ENCODE assay signal across 28 cellular contexts in genomic region chr14:62745496-62745895, GRCh38.
"Had no signal": no experiment of that assay in that cellular context is flagged by ENCODE, and none has a peak within 500 bp of the region (broad histone marks: within the 10 kb centered on the region; RNA-seq: fewer than 3 reads in every experiment).

No MANE protein-coding gene starts in this region.

- DNase-seq: activated CD4-positive, alpha-beta memory T cell treated with anti-CD3 and anti-CD28 coated beads for 36 hours; activated CD4-positive, alpha-beta T cell treated with anti-CD3 and anti-CD28 coated beads, Interleukin-2, amount 10 ng/mL, durations not matched to agents 24 days and 14 days; activated CD4-positive, CD25-positive, alpha-beta regulatory T cell treated with anti-CD3 and anti-CD28 coated beads, Interleukin-2, amount 50 U/mL, for 72 hours; activated CD8-positive, alpha-beta memory T cell treated with anti-CD3 and anti-CD28 coated beads, Interleukin-2, amount 50 U/mL, for 4 hours; activated effector memory CD4-positive, alpha-beta T cell treated with anti-CD3 and anti-CD28 coated beads, Interleukin-2, amount 50 U/mL, for 16 hours; activated naive CD4-positive, alpha-beta T cell treated with anti-CD3 and anti-CD28 coated beads for 36 hours; activated naive CD8-positive, alpha-beta T cell treated with anti-CD3 and anti-CD28 coated beads for 36 hours; activated T-cell treated with anti-CD3 and anti-CD28 coated beads, Interleukin-2, amount 50 U/mL, for 1 hour; adrenal gland; aorta; body of pancreas; foreskin fibroblast; left cardiac atrium; left ventricle myocardium superior; naive B cell; nephron progenitor cell; pancreas; psoas muscle; sigmoid colon; small intestine; stimulated activated CD4-positive, alpha-beta T cell treated with anti-CD3 and anti-CD28 coated beads, Interleukin-4, amount 100 ng/mL, for 24 hours; T-helper 9 cell had no signal

- ATAC-seq: body of pancreas; esophagus mucosa; left cardiac atrium; left ventricle myocardium superior; pancreas; psoas muscle; stimulated activated effector memory CD8-positive, alpha-beta T cell treated with anti-CD3 and anti-CD28 coated beads, Interleukin-12 subunit alpha, Interleukin-12 subunit beta, amount 100 ng/mL, for 72 hours had no signal

- FAIRE-seq: endothelial cell of umbilical vein, islet of Langerhans, pancreas, small intestine had no signal

- H3K27ac ChIP-seq: adrenal gland, body of pancreas, neutrophil, pancreas, psoas muscle, sigmoid colon, thoracic aorta had no signal

- H3K4me1 ChIP-seq: adrenal gland, body of pancreas, pancreas, psoas muscle, sigmoid colon had no signal

- H3K4me3 ChIP-seq: adrenal gland, body of pancreas, pancreas, psoas muscle, sigmoid colon, thoracic aorta had no signal

- H3K36me3 ChIP-seq: adrenal gland, neutrophil, pancreas, sigmoid colon, thoracic aorta had no signal

- H3K27me3 ChIP-seq: adrenal gland, body of pancreas, neutrophil, pancreas, sigmoid colon had no signal

- H3K9me3 ChIP-seq: adrenal gland, body of pancreas, neutrophil, pancreas, psoas muscle, thoracic aorta had no signal
